ENCODE assay signal across 1 cellular context in the genomic region with DNA sequence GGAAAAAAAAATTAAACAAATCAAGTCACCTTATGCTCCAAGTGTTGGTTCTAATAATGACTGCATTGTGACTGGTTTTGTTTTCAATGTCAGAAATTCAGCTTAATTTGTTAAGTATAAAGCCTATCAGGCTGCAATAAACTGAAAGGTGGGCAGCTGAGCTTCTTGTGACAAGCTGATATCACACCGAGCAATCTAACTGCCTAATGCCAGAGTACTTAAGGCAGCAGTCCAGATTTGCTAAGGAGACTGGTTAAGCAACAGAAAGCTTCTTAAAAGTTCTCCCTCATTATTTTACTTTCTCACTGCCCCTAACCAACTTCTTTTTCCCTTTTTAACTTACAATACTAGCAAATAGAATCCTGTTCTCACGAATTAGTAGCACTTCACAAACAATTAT.
TF ChIP-seq lines count a peak whose summit lies in the region.

No MANE protein-coding gene starts in this region.

TF ChIP-seq in SK-N-SH, 30 proteins besides CTCF, POLR2A, EP300 and RAD21 (continued from another document):
- TF ChIP-seq, protein P1, sequence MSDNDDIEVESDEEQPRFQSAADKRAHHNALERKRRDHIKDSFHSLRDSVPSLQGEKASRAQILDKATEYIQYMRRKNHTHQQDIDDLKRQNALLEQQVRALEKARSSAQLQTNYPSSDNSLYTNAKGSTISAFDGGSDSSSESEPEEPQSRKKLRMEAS (IDR thresholded peaks at IDR 0.05; ENCODE audit: low read depth): no peak
- TF ChIP-seq USF2 (IDR thresholded peaks at IDR 0.05; ENCODE audit: borderline replicate concordance, low read depth, low read length) (no peak), TEAD4 (IDR thresholded peaks at IDR 0.05; ENCODE audit: borderline replicate concordance, insufficient read depth) (no peak), JUND (IDR thresholded peaks at IDR 0.05) (no peak)
